Comparison of ENCODE assay signal across 8 cellular contexts in the genomic region with DNA sequence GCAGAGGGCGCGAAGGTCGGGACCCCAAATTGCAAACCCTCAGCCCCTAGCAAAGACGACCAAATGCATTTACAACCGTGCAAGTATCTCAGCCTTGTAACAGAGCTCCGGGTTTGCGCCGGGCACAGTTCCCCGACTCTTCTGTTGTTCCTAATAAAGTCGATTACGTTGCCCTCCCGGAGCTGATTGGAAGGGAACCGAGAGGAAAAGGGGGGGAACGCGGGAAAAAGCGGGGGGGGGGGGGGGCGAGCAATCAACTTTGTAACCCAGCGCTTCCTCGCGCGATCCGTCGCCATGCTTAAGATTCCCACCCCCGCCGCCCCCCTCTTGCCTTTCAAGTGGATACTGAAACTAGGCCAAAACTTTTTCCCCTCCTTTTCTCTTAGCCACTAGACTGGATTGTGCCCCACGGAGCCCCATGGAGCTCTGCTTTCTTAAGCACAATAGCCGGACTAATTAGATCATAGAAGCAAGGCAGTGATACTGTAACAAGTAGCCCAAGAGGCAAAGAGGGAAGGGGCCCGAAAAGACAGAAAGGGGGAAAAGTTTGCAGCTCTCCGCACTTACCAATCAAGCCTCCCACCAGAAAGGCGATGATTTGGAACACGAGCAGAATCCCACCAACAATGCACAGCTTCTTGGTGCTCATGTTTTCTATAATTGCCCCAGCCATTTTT. TPM values are rescaled to one million over a fixed set of nuclear protein-coding genes. Genes with fewer than 3 reads are reported as not detected.
DNase-seq lines count a peak whose midpoint lies in the region; ATAC-seq and TF ChIP-seq lines count a peak whose summit lies in the region.

No MANE protein-coding gene starts in this region.

- TF ChIP-seq CTCF in AG09309 (IDR thresholded peaks at IDR 0.05; ENCODE audit: control insufficient read depth, insufficient read depth, low read depth, low read length, missing control alignments) (no peak), parathyroid adenoma (IDR thresholded peaks at IDR 0.05) (no peak)

- H3K9ac ChIP-seq in parathyroid adenoma: no peak overlapping the region

- H3K36me3 Mint-ChIP-seq in activated naive CD8-positive, alpha-beta T cell: no peaks in the 10 kb centered on the region

- H3K79me2 ChIP-seq in parathyroid adenoma: no peaks in the 10 kb centered on the region

- peaks cover 31% of the 10 kb centered on the region for H3K27me3 Mint-ChIP-seq in activated naive CD8-positive, alpha-beta T cell

- peak overlapping the region; percentile 58 for H2AFZ ChIP-seq in parathyroid adenoma

- no peaks in the 10 kb centered on the region for H3K36me3 ChIP-seq in parathyroid adenoma (ENCODE audit: control insufficient read depth, insufficient read depth, low read length)

- H3K4me3 Mint-ChIP-seq in activated naive CD8-positive, alpha-beta T cell: peak overlapping the region; percentile 72

- peak overlapping the region; percentile 88 for H3K4me2 ChIP-seq in parathyroid adenoma (ENCODE audit: low read length)

- ATAC-seq in GM21423 (IDR thresholded peaks at IDR 0.05; ENCODE audit: unreplicated experiment) (no peak), GM21515 (IDR thresholded peaks at IDR 0.05; ENCODE audit: unreplicated experiment) (no peak)

- H3K4me3 ChIP-seq in AG09309 (ENCODE audit: control insufficient read depth, low read depth, low read length) (peak overlapping the region; percentile 74), parathyroid adenoma (ENCODE audit: low read depth, low read length) (peak overlapping the region; percentile 73)

- peak overlapping the region; percentile 11 for H3K27ac ChIP-seq in parathyroid adenoma

- H3K9me3 Mint-ChIP-seq in activated naive CD8-positive, alpha-beta T cell (ENCODE audit: low read depth): no peaks in the 10 kb centered on the region

- H3K4me1 ChIP-seq in parathyroid adenoma: no peaks in the 10 kb centered on the region

- H3K9me3 ChIP-seq in parathyroid adenoma (ENCODE audit: control insufficient read depth, low read length): no peaks in the 10 kb centered on the region

- DNase-seq in AG09309 (ENCODE audit: low read depth) (no peak), HS-5 (ENCODE audit: low read depth) (peak; percentile 24), cardiac septum (ENCODE audit: low spot score) (peak; percentile 77), T-helper 1 cell (no peak)

- intact Hi-C loops in cardiac septum (cut with DNase I): loop anchor here (2.0 to 5.0 kb wide), 4 partner anchors 57 to 399 kb away; partner anchors contain the start of gene GNG12

- no peak overlapping the region for H3K27ac Mint-ChIP-seq in activated naive CD8-positive, alpha-beta T cell

- H3K27me3 ChIP-seq in parathyroid adenoma (ENCODE audit: control insufficient read depth, insufficient read depth, low read length): no peaks in the 10 kb centered on the region

- H3K4me1 Mint-ChIP-seq in activated naive CD8-positive, alpha-beta T cell (ENCODE audit: low read depth): peaks cover 16% of the 10 kb centered on the region

RNA-seq across cellular contexts. Expression of gene WLS, which starts 0.6 kb away (rescaled TPM):
- total RNA-seq in cardiac septum: 78.0 TPM

Comparison
In these comparisons a context has a peak if more than half of its experiments do, and no peak if none do; other contexts are left out.
1. DNase-seq: peak in HS-5 (single experiment) and cardiac septum (single experiment); none in AG09309 (single experiment) and T-helper 1 cell (0 of 5).